In genomic region chr2:24493713-24494112, GRCh38 we compare ENCODE assay signal across 10 cellular contexts. TPM values are rescaled to one million over a fixed set of nuclear protein-coding genes. Genes with fewer than 3 reads are reported as not detected.
DNase-seq lines count a peak whose midpoint lies in the region; ATAC-seq and TF ChIP-seq lines count a peak whose summit lies in the region.
"Had no signal": no experiment of that assay in that cellular context is flagged by ENCODE, and none has a peak within 500 bp of the region (broad histone marks: within the 10 kb centered on the region; RNA-seq: fewer than 3 reads in every experiment).

No MANE protein-coding gene starts in this region.

- no peaks in the 10 kb centered on the region for H3K27me3 ChIP-seq in gastrocnemius medialis
- H3K27me3 ChIP-seq: Peyer's patch had no signal

- in situ Hi-C loops in gastrocnemius medialis (cut with MboI; ENCODE audit: low sequenced_read_pairs in 4 of 4) = no loop called here

- ATAC-seq in gastrocnemius medialis (no peak), HG03378 (IDR thresholded peaks at IDR 0.05; ENCODE audit: unreplicated experiment) (no peak), HG02623 (IDR thresholded peaks at IDR 0.05; ENCODE audit: unreplicated experiment) (no peak)

- intact Hi-C loops in gastrocnemius medialis (cut with DNase I; ENCODE audit: low total_unique reads) = loop anchor here (5.0 kb wide), 1 partner anchor 244 kb away; no protein-coding TSS in a partner anchor

- TF ChIP-seq CTCF in gastrocnemius medialis (IDR thresholded peaks at IDR 0.05 in 4 of 5, conservative IDR thresholded peaks at IDR 0.05 in 1 of 5) = no peak

- H3K9ac ChIP-seq in SK-N-MC (ENCODE audit: insufficient read length) = no peak overlapping the region

- no peak for TF ChIP-seq POLR2A in gastrocnemius medialis (IDR thresholded peaks at IDR 0.05)

- H3K4me3 ChIP-seq in SK-N-MC = peak overlapping the region; percentile 85
- peak overlapping the region; percentile 71 to 87 (median 84) for H3K4me3 ChIP-seq in gastrocnemius medialis
- H3K4me3 ChIP-seq: lung had no signal

- H3K9me3 ChIP-seq in SK-N-MC (ENCODE audit: low read depth, low read length) (no peaks in the 10 kb centered on the region), gastrocnemius medialis (no peaks in the 10 kb centered on the region)
- H3K9me3 ChIP-seq: Peyer's patch had no signal

- H3K27ac ChIP-seq in SK-N-MC (peak overlapping the region; percentile 37; the same call in 1 of the 2 replicates), gastrocnemius medialis (peak overlapping the region; percentile 87 to 97 (median 95))
- H3K27ac ChIP-seq: Peyer's patch had no signal

- H3K4me1 ChIP-seq in gastrocnemius medialis = peaks cover 59 to 62% of the 10 kb centered on the region in 2 donors

- DNase-seq in SKM-1 treated with dmso at 0.1 percent for 144 hours (lab: John Stamatoyannopoulos, UW; ENCODE audit: unreplicated experiment) (peak; percentile 67), SKM-1 (lab: John Stamatoyannopoulos, UW; ENCODE audit: unreplicated experiment) (no peak), SK-N-MC (ENCODE audit: low read depth, low spot score) (no peak), fibroblast of gingiva (ENCODE audit: low read depth) (peak; percentile 52), gastrocnemius medialis (no peak)
- DNase-seq in stimulated activated naive CD4-positive, alpha-beta T cell treated with Interleukin-2 at 50 U/mL for 16 hours (lab: John Stamatoyannopoulos, UW) = no peak
- DNase-seq: Peyer's patch had no signal

- no peaks in the 10 kb centered on the region for H3K36me3 ChIP-seq in SK-N-MC (ENCODE audit: insufficient read depth, low read length)
- no peaks in the 10 kb centered on the region for H3K36me3 ChIP-seq in gastrocnemius medialis
- H3K36me3 ChIP-seq: Peyer's patch had no signal

RNA-seq across cellular contexts. Expression of gene NCOA1, which starts 2.7 kb away (rescaled TPM):
- total RNA-seq in gastrocnemius medialis = 10 to 100 TPM; 33.9 to 91.2 (median 60.1) TPM

Comparison
In these comparisons a context has a peak if more than half of its experiments do, and no peak if none do; other contexts are left out.
1. DNase-seq: peak in SKM-1 treated with dmso at 0.1 percent for 144 hours (single experiment) and fibroblast of gingiva (single experiment); none in SKM-1 (single experiment), SK-N-MC (single experiment), gastrocnemius medialis (0 of 2) and stimulated activated naive CD4-positive, alpha-beta T cell treated with Interleukin-2 at 50 U/mL for 16 hours (single experiment).